Comparison of ENCODE assay signal across 2 cellular contexts in the genomic region with DNA sequence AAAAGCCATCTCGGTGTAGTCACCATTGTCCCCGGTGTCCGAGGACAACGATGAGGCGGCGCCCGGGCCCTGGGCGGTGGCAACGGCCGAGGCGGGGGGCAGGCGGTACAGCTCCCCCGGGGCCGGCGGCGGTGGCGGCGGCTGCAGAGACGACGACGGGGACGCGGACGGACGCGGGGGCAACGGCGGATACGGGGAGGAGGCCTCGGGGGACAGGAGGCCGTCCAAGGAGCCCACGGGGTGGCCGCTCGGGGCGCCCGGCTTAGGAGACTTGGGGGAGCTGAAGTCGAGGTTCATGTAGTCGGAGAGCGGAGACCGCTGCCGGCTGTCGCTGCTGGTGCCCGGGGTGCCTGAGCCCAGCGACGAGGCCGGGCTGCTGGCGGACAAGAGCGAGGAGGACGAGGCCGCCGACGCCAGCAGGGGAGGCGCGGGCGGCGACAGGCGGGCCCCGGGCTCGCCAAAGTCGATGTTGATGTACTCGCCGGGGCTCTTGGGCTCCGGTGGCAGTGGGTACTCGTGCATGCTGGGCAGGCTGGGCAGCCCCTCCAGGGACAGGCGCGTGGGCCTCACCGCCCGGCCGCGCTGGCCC.
TF ChIP-seq lines count a peak whose summit lies in the region.

No MANE protein-coding gene starts in this region.

TF ChIP-seq in A549, 52 proteins besides CTCF, POLR2A, EP300 and RAD21:
- TF ChIP-seq, protein P1, sequence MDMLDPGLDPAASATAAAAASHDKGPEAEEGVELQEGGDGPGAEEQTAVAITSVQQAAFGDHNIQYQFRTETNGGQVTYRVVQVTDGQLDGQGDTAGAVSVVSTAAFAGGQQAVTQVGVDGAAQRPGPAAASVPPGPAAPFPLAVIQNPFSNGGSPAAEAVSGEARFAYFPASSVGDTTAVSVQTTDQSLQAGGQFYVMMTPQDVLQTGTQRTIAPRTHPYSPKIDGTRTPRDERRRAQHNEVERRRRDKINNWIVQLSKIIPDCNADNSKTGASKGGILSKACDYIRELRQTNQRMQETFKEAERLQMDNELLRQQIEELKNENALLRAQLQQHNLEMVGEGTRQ (IDR thresholded peaks at IDR 0.05), result no peak
- no peak for TF ChIP-seq HOXB5 (CRISPR knock-in tag; IDR thresholded peaks at IDR 0.05)
- TF ChIP-seq NR3C1 (IDR thresholded peaks at IDR 0.05), result no peak
- TF ChIP-seq MAZ (IDR thresholded peaks at IDR 0.05; ENCODE audit: borderline replicate concordance, low read depth, low read length), result no peak
- TF ChIP-seq, protein P2, sequence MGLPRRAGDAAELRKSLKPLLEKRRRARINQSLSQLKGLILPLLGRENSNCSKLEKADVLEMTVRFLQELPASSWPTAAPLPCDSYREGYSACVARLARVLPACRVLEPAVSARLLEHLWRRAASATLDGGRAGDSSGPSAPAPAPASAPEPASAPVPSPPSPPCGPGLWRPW (IDR thresholded peaks at IDR 0.05), result no peak
- TF ChIP-seq CEBPB (IDR thresholded peaks at IDR 0.05), result no peak
- no peak for TF ChIP-seq FOSL2 (IDR thresholded peaks at IDR 0.05)
- no peak for TF ChIP-seq FOSL2 (CRISPR knock-in tag; IDR thresholded peaks at IDR 0.05)
- TF ChIP-seq EHF (CRISPR knock-in tag; IDR thresholded peaks at IDR 0.05), result no peak
- TF ChIP-seq EHMT2 (IDR thresholded peaks at IDR 0.05; ENCODE audit: low read depth), result no peak
- TF ChIP-seq, protein P3, sequence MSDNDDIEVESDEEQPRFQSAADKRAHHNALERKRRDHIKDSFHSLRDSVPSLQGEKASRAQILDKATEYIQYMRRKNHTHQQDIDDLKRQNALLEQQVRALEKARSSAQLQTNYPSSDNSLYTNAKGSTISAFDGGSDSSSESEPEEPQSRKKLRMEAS (IDR thresholded peaks at IDR 0.05), result no peak
- no peak for TF ChIP-seq ESRRA (IDR thresholded peaks at IDR 0.05; ENCODE audit: borderline replicate concordance, low read length)
- TF ChIP-seq MYC (IDR thresholded peaks at IDR 0.05; ENCODE audit: borderline replicate concordance, low read length), result no peak
- no peak for TF ChIP-seq ZC3H11A (IDR thresholded peaks at IDR 0.05)
- TF ChIP-seq, protein P4, sequence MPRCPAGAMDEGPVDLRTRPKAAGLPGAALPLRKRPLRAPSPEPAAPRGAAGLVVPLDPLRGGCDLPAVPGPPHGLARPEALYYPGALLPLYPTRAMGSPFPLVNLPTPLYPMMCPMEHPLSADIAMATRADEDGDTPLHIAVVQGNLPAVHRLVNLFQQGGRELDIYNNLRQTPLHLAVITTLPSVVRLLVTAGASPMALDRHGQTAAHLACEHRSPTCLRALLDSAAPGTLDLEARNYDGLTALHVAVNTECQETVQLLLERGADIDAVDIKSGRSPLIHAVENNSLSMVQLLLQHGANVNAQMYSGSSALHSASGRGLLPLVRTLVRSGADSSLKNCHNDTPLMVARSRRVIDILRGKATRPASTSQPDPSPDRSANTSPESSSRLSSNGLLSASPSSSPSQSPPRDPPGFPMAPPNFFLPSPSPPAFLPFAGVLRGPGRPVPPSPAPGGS (IDR thresholded peaks at IDR 0.05), result no peak
- TF ChIP-seq CBX2 (IDR thresholded peaks at IDR 0.05; ENCODE audit: borderline replicate concordance, low read depth), result no peak
- no peak for TF ChIP-seq RARB (CRISPR knock-in tag; IDR thresholded peaks at IDR 0.05)
- TF ChIP-seq PHF8 (IDR thresholded peaks at IDR 0.05; ENCODE audit: borderline replicate concordance, low read depth), result no peak
- TF ChIP-seq, protein P5, sequence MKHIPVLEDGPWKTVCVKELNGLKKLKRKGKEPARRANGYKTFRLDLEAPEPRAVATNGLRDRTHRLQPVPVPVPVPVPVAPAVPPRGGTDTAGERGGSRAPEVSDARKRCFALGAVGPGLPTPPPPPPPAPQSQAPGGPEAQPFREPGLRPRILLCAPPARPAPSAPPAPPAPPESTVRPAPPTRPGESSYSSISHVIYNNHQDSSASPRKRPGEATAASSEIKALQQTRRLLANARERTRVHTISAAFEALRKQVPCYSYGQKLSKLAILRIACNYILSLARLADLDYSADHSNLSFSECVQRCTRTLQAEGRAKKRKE (CRISPR knock-in tag; IDR thresholded peaks at IDR 0.05; ENCODE audit: low read depth), result no peak

TF ChIP-seq in K562, 482 proteins besides CTCF, POLR2A, EP300 and RAD21:
- no peak for TF ChIP-seq SP2 (IDR thresholded peaks at IDR 0.05; ENCODE audit: extremely low read depth, low read depth, low read length, poor library complexity, severe bottlenecking)
- no peak for TF ChIP-seq TAF7 (tag; IDR thresholded peaks at IDR 0.05)
- peak; percentile 7; the same call in 1 of the 2 replicates for TF ChIP-seq RBFOX2 (IDR thresholded peaks at IDR 0.05; ENCODE audit: low read depth, low read length)
- TF ChIP-seq MAZ (CRISPR knock-in tag; conservative IDR thresholded peaks at IDR 0.05 in 1 of 2, IDR thresholded peaks at IDR 0.05 in 1 of 2), result no peak
- TF ChIP-seq ZNF76 (CRISPR knock-in tag; IDR thresholded peaks at IDR 0.05; ENCODE audit: borderline replicate concordance), result no peak
- TF ChIP-seq POLR2G (IDR thresholded peaks at IDR 0.05; ENCODE audit: low read depth, low read length), result peak; percentile 43; the same call in 1 of the 2 replicates
- no peak for TF ChIP-seq TAF1 (IDR thresholded peaks at IDR 0.05; ENCODE audit: control insufficient read depth, extremely low read depth, insufficient read depth, low read length, severe bottlenecking)
- TF ChIP-seq, protein P6, sequence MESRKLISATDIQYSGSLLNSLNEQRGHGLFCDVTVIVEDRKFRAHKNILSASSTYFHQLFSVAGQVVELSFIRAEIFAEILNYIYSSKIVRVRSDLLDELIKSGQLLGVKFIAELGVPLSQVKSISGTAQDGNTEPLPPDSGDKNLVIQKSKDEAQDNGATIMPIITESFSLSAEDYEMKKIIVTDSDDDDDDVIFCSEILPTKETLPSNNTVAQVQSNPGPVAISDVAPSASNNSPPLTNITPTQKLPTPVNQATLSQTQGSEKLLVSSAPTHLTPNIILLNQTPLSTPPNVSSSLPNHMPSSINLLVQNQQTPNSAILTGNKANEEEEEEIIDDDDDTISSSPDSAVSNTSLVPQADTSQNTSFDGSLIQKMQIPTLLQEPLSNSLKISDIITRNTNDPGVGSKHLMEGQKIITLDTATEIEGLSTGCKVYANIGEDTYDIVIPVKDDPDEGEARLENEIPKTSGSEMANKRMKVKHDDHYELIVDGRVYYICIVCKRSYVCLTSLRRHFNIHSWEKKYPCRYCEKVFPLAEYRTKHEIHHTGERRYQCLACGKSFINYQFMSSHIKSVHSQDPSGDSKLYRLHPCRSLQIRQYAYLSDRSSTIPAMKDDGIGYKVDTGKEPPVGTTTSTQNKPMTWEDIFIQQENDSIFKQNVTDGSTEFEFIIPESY (CRISPR knock-in tag; IDR thresholded peaks at IDR 0.05), result 0 out of 2 replicates have a peak, but pooled peaks have one; percentile 11
- TF ChIP-seq, protein P7, sequence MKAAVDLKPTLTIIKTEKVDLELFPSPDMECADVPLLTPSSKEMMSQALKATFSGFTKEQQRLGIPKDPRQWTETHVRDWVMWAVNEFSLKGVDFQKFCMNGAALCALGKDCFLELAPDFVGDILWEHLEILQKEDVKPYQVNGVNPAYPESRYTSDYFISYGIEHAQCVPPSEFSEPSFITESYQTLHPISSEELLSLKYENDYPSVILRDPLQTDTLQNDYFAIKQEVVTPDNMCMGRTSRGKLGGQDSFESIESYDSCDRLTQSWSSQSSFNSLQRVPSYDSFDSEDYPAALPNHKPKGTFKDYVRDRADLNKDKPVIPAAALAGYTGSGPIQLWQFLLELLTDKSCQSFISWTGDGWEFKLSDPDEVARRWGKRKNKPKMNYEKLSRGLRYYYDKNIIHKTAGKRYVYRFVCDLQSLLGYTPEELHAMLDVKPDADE (conservative IDR thresholded peaks at IDR 0.05; ENCODE audit: control insufficient read depth, low read depth, low read length), result no peak
TF ChIP-seq in K562: peak in this region for 3.
